24 cellular contexts compared by ENCODE assay signal in the genomic region with DNA sequence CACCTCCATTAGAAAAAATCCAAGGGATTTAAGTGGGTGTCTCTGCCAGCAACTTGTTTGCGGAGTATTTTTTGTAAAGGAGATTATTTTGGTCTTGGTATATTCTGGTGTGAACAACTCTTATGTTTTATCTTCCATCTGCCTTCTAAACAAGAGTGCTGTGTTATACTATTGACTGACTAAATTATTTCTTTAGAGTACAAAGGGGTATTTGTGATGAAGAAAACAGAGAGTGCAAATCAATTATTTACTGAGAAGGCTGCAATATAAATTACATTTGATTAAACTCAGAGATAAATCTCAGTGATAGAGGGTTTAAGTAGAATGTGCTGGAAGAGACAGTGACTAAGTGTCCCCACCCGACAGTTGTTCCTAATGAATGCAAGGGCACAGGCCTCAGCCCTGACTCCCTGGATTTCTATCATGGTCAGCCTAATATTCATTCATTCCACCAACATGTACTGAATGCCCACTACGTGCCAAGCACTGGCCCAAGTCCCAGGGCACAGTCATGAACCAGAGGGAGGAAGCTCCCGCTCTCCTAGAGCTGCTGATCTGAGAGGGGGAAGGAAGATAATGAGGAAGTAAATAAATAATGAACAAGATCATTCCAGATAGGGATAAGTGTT.
A peak's percentile ranks its signal among the peaks of the same experiment; 100 is the strongest.
DNase-seq lines count a peak whose midpoint lies in the region; TF ChIP-seq lines count a peak whose summit lies in the region.
"Had no signal": no experiment of that assay in that cellular context is flagged by ENCODE, and none has a peak within 500 bp of the region (broad histone marks: within the 10 kb centered on the region; RNA-seq: fewer than 3 reads in every experiment).

No MANE protein-coding gene starts in this region.

- H3K36me3 ChIP-seq in GM23248 (ENCODE audit: low read depth): no peaks in the 10 kb centered on the region
- no peaks in the 10 kb centered on the region for H3K36me3 ChIP-seq in left ventricle myocardium inferior
- H3K36me3 ChIP-seq: neutrophil, right lobe of liver, SJCRH30 had no signal

- H3K9ac ChIP-seq in GM23248: no peak overlapping the region
- H3K9ac ChIP-seq: KMS-11 had no signal

- H2AFZ ChIP-seq in GM23248: no peak overlapping the region

- H3K9me2 ChIP-seq in GM23248 (ENCODE audit: insufficient read depth): no peaks in the 10 kb centered on the region

- H3K36me3 Mint-ChIP-seq in brain: no peaks in the 10 kb centered on the region
- H3K36me3 Mint-ChIP-seq: stimulated activated memory B cell treated with anti-CD40 and anti-IgM and Interleukin-4, amounts not matched to agents 10 μg/mL and 1 μg/mL and 100 μg/mL, for 72 hours had no signal

- 41% methylated on average over 4 of the region's 4 CpGs for WGBS in GM23248 (ENCODE audit: low coverage in 1 of 2, low lambda C conversion rate in 2 of 2, missing lambda C conversion rate in 2 of 2), 2 experiments

- no peaks in the 10 kb centered on the region for H4K20me1 ChIP-seq in GM23248 (ENCODE audit: insufficient read depth)

- in situ Hi-C loops in GM23248 (cut with MboI): no loop called here
- in situ Hi-C loops in ACHN (cut with HindIII; ENCODE audit: low pct_ligation_motif_present, low pct_unique_long_range_greater_than_20kb, low sequenced_read_pairs): no loop called here

- H3F3A ChIP-seq in GM23248 (ENCODE audit: insufficient read depth): peaks cover 24% of the 10 kb centered on the region; the same call in 1 of the 2 replicates

- H3K4me3 ChIP-seq in GM23248 (no peak overlapping the region), left ventricle myocardium inferior (no peak overlapping the region)
- H3K4me3 ChIP-seq: mucosa of descending colon, right lobe of liver, SJCRH30 had no signal

- H3K9me3 ChIP-seq in GM23248 (ENCODE audit: low read depth) (no peaks in the 10 kb centered on the region), left ventricle myocardium inferior (replicated peaks) (no peaks in the 10 kb centered on the region)
- H3K9me3 ChIP-seq: mucosa of descending colon, neutrophil, right lobe of liver, SJCRH30 had no signal

- POLR2A ChIA-PET in HEK293T (lab: Yijun Ruan, JAX): no interaction called here

- H3K27me3 Mint-ChIP-seq in brain: no peaks in the 10 kb centered on the region
- H3K27me3 Mint-ChIP-seq: dendritic cell treated with granulocyte-macrophage colony-stimulating factor and Interleukin-4, amounts not matched to agents 40 ng/mL and 50 ng/mL, for 4 days; stimulated activated memory B cell treated with anti-CD40 and anti-IgM and Interleukin-4, amounts not matched to agents 10 μg/mL and 1 μg/mL and 100 μg/mL, for 72 hours had no signal

- H3K4me1 ChIP-seq in GM23248 (ENCODE audit: insufficient read depth) (peaks cover 41% of the 10 kb centered on the region), left ventricle myocardium inferior (peaks cover 6% of the 10 kb centered on the region)
- H3K4me1 ChIP-seq: SJCRH30 had no signal

- H3K9me3 Mint-ChIP-seq in brain: peaks cover 0 to 3% (median 0%) of the 10 kb centered on the region in 5 experiments
- H3K9me3 Mint-ChIP-seq: activated CD8-positive, alpha-beta T cell treated with anti-CD3 and anti-CD28 coated beads for 36 hours; activated naive CD4-positive, alpha-beta T cell treated with anti-CD3 and anti-CD28 coated beads for 36 hours; activated T-cell treated with anti-CD3 and anti-CD28 coated beads, Interleukin-2, amount 50 U/mL, for 24 hours; dendritic cell treated with granulocyte-macrophage colony-stimulating factor and Interleukin-4, amounts not matched to agents 40 ng/mL and 50 ng/mL, for 4 days; stimulated activated memory B cell treated with anti-CD40 and anti-IgM and Interleukin-4, amounts not matched to agents 10 μg/mL and 1 μg/mL and 100 μg/mL, for 72 hours; T-helper 2 cell treated with Interferon-gamma antibody and Interleukin-4, amounts not matched to agents 5 μg/mL and 100 μg/mL, for 36 hours had no signal

- peaks cover 41% of the 10 kb centered on the region for H3K4me1 Mint-ChIP-seq in brain

- H3K27ac Mint-ChIP-seq in brain: peak overlapping the region; percentile 4 to 84 (median 59)
- H3K27ac Mint-ChIP-seq: activated CD8-positive, alpha-beta T cell treated with anti-CD3 and anti-CD28 coated beads for 36 hours; activated naive CD4-positive, alpha-beta T cell treated with anti-CD3 and anti-CD28 coated beads for 36 hours; activated T-cell treated with anti-CD3 and anti-CD28 coated beads, Interleukin-2, amount 50 U/mL, for 24 hours; dendritic cell treated with granulocyte-macrophage colony-stimulating factor and Interleukin-4, amounts not matched to agents 40 ng/mL and 50 ng/mL, for 4 days; stimulated activated memory B cell treated with anti-CD40 and anti-IgM and Interleukin-4, amounts not matched to agents 10 μg/mL and 1 μg/mL and 100 μg/mL, for 72 hours; T-helper 2 cell treated with Interferon-gamma antibody and Interleukin-4, amounts not matched to agents 5 μg/mL and 100 μg/mL, for 36 hours had no signal

- DNase-seq in GM23248 (peak; percentile 45), left ventricle myocardium inferior (peak; percentile 44), posterior cingulate gyrus (peak; percentile 11 to 87 (median 55)), NCI-H146 (lab: John Stamatoyannopoulos, UW) (no peak), HEK293T (ENCODE audit: extremely low spot score) (no peak), ACHN (no peak), NCI-H345 treated with DMSO at 0.1 percent for 48 hours (lab: John Stamatoyannopoulos, UW; ENCODE audit: unreplicated experiment) (no peak)
- DNase-seq: activated naive CD4-positive, alpha-beta T cell treated with anti-CD3 and anti-CD28 coated beads for 36 hours; activated T-cell treated with anti-CD3 and anti-CD28 coated beads, Interleukin-2, amount 50 U/mL, for 24 hours; COR-L47; left colon; mucosa of descending colon; NCI-H1048; NCI-H2107; NCI-H748 treated with DMSO at 0.1 percent for 48 hours; SJCRH30 had no signal

- H3K79me2 ChIP-seq in GM23248 (ENCODE audit: insufficient read depth): no peaks in the 10 kb centered on the region

- CTCF ChIA-PET in HEK293T (lab: Yijun Ruan, JAX): no interaction called here

- peak overlapping the region in 1 of 5 experiments; percentile 0 for H3K4me3 Mint-ChIP-seq in brain
- H3K4me3 Mint-ChIP-seq: activated CD8-positive, alpha-beta T cell treated with anti-CD3 and anti-CD28 coated beads for 36 hours; activated naive CD4-positive, alpha-beta T cell treated with anti-CD3 and anti-CD28 coated beads for 36 hours; activated T-cell treated with anti-CD3 and anti-CD28 coated beads, Interleukin-2, amount 50 U/mL, for 24 hours; dendritic cell treated with granulocyte-macrophage colony-stimulating factor and Interleukin-4, amounts not matched to agents 40 ng/mL and 50 ng/mL, for 4 days; stimulated activated memory B cell treated with anti-CD40 and anti-IgM and Interleukin-4, amounts not matched to agents 10 μg/mL and 1 μg/mL and 100 μg/mL, for 72 hours; T-helper 2 cell treated with Interferon-gamma antibody and Interleukin-4, amounts not matched to agents 5 μg/mL and 100 μg/mL, for 36 hours had no signal

- H3K27me3 ChIP-seq in GM23248 (replicated peaks; ENCODE audit: insufficient read depth) (0 out of 2 replicates have a peak, but pooled peaks cover 6% of the 10 kb centered on the region), left ventricle myocardium inferior (ENCODE audit: low read depth) (no peaks in the 10 kb centered on the region)
- H3K27me3 ChIP-seq: neutrophil, right lobe of liver had no signal

- intact Hi-C loops in left ventricle myocardium inferior (cut with micrococcal nuclease): no loop called here
- intact Hi-C loops in posterior cingulate gyrus (cut with DNase I): no loop called here

- H3K27ac ChIP-seq in GM23248: no peak overlapping the region
- H3K27ac ChIP-seq in left ventricle myocardium inferior (replicated peaks): no peak overlapping the region
- H3K27ac ChIP-seq: KMS-11, neutrophil, right lobe of liver, SJCRH30 had no signal

- no peak for TF ChIP-seq CTCF in brain (conservative IDR thresholded peaks at IDR 0.05)
- TF ChIP-seq CTCF in left ventricle myocardium inferior (IDR thresholded peaks at IDR 0.05; ENCODE audit: borderline replicate concordance): no peak

- no peak overlapping the region for H3K4me2 ChIP-seq in GM23248 (ENCODE audit: unreplicated experiment)
- H3K4me2 ChIP-seq: KMS-11 had no signal

TF ChIP-seq in HEK293T, 16 proteins besides CTCF, POLR2A, EP300 and RAD21:
- TF ChIP-seq ZNF384 (IDR thresholded peaks at IDR 0.05) (no peak), FOXM1 (IDR thresholded peaks at IDR 0.05; ENCODE audit: borderline replicate concordance) (no peak), ARNT (IDR thresholded peaks at IDR 0.05) (no peak), FOXK2 (IDR thresholded peaks at IDR 0.05) (no peak), SP1 (IDR thresholded peaks at IDR 0.05) (no peak), FOXA1 (IDR thresholded peaks at IDR 0.05) (no peak), PKNOX1 (IDR thresholded peaks at IDR 0.05) (no peak), TARDBP (IDR thresholded peaks at IDR 0.05) (no peak), NFRKB (IDR thresholded peaks at IDR 0.05) (no peak), SUZ12 (IDR thresholded peaks at IDR 0.05) (no peak), ELF4 (IDR thresholded peaks at IDR 0.05) (no peak), BHLHE40 (IDR thresholded peaks at IDR 0.05; ENCODE audit: borderline replicate concordance) (no peak), CTBP1 (IDR thresholded peaks at IDR 0.05; ENCODE audit: borderline replicate concordance) (no peak), HDGF (IDR thresholded peaks at IDR 0.05; ENCODE audit: borderline replicate concordance) (no peak), LEF1 (IDR thresholded peaks at IDR 0.05; ENCODE audit: borderline replicate concordance) (no peak), L3MBTL2 (conservative IDR thresholded peaks at IDR 0.05) (no peak)

Comparison
In these comparisons a context has a peak if more than half of its experiments do, and no peak if none do; other contexts are left out.
1. DNase-seq: peak in GM23248 (single experiment), left ventricle myocardium inferior (single experiment) and posterior cingulate gyrus (10 of 10); none in NCI-H146 (single experiment), HEK293T (single experiment), ACHN (single experiment) and NCI-H345 treated with DMSO at 0.1 percent for 48 hours (single experiment).